Comparison of ENCODE assay signal across 8 cellular contexts in the genomic region with DNA sequence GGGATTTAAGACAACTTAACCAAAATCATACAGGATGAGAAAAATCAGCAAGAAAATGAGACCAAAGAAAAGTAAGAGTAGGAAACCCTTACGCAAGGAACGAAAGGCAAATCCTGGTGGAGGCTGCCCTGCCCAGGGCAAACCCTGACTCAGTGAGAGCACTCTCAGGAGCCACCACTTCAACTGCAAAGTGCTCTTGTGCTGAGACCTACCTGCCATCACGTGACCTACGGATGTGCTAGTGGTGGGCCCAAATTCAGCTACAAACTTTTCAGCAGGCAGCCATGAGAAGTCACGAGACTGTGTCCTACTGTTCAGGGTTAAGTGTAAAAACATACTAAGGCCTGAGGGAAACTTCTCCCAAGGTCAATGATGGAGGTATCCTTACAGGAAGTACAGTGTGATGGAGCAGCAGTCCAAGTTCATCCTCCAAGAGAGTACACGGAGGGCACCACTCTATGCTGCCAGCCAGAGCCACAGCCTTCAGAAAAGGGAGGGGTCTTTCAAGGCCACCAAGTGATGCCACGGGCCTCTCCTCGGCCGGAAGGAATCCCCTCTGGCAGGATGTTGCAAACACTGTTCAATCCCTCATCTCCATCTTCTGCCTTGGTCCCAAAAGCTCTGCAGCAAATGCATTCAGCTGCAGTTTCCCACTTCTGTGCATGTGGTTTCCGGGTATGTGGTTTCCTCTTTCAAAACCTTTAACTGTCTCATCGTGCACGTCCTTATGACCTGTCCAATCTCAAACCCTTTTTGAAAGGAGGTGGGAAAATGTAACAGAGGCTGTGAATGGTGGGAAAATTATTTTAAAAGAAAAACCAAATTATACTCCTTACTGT. TPM values are rescaled to one million over a fixed set of nuclear protein-coding genes. Genes with fewer than 3 reads are reported as not detected.
A peak's percentile ranks its signal among the peaks of the same experiment; 100 is the strongest.
DNase-seq lines count a peak whose midpoint lies in the region; ATAC-seq, FAIRE-seq and TF ChIP-seq lines count a peak whose summit lies in the region.

No MANE protein-coding gene starts in this region.

- peak overlapping the region; percentile 88 for H3K27ac Mint-ChIP-seq in T-helper 2 cell treated with Interferon-gamma antibody and Interleukin-4, amounts not matched to agents 5 μg/mL and 100 μg/mL, for 36 hours

- peaks cover 41% of the 10 kb centered on the region for H3K36me3 Mint-ChIP-seq in T-helper 2 cell treated with Interferon-gamma antibody and Interleukin-4, amounts not matched to agents 5 μg/mL and 100 μg/mL, for 36 hours (ENCODE audit: low read depth)

- CTCF ChIA-PET in A549 (lab: Yijun Ruan, JAX) = interaction anchor here (0.7 to 6.3 kb wide), 8 partner anchors 9 to 235 kb away, joined by 3 to 58 read pairs (median 4); a partner anchor contains a TSS

- no peaks in the 10 kb centered on the region for H3K4me1 ChIP-seq in A549
- H3K4me1 ChIP-seq in prostate gland (replicated peaks) = peaks cover 48% of the 10 kb centered on the region

- peaks cover 83% of the 10 kb centered on the region for H3K4me1 Mint-ChIP-seq in T-helper 2 cell treated with Interferon-gamma antibody and Interleukin-4, amounts not matched to agents 5 μg/mL and 100 μg/mL, for 36 hours (ENCODE audit: low read depth)

- H3K9me3 ChIP-seq in A549 (no peaks in the 10 kb centered on the region), prostate gland (no peaks in the 10 kb centered on the region)

- H3K27me3 ChIP-seq in prostate gland (replicated peaks; ENCODE audit: insufficient read depth) = no peaks in the 10 kb centered on the region

- intact Hi-C loops in prostate gland (cut with DNase I) = no loop called here

- POLR2A ChIA-PET in A549 (lab: Yijun Ruan, JAX) = no interaction called here

- FAIRE-seq in A549 (lab: Jason Lieb, UNC) = peak; percentile 7

- H3K36me3 ChIP-seq in prostate gland = no peaks in the 10 kb centered on the region

- no peak for TF ChIP-seq EP300 in A549 (IDR thresholded peaks at IDR 0.05)

- TF ChIP-seq RAD21 in A549 (conservative IDR thresholded peaks at IDR 0.05 in 1 of 2, IDR thresholded peaks at IDR 0.05 in 1 of 2) = no peak

- H3K4me3 ChIP-seq in A549 = no peak overlapping the region
- no peak overlapping the region for H3K4me3 ChIP-seq in choroid plexus epithelial cell (ENCODE audit: low read depth, low read length)
- H3K4me3 ChIP-seq in prostate gland = no peak overlapping the region

- no peaks in the 10 kb centered on the region for H3K9me3 Mint-ChIP-seq in T-helper 2 cell treated with Interferon-gamma antibody and Interleukin-4, amounts not matched to agents 5 μg/mL and 100 μg/mL, for 36 hours

- 88% methylated on average over 12 of the region's 12 CpGs for WGBS in A549 (ENCODE audit: missing lambda C conversion rate)
- WGBS in prostate gland = 44% methylated on average over 12 of the region's 12 CpGs

- H3K27ac ChIP-seq in A549 = no peak overlapping the region
- H3K27ac ChIP-seq in prostate gland = peak overlapping the region; percentile 49 to 64

- no peak overlapping the region for H3K4me2 ChIP-seq in A549

- peak in 1 of 2 experiments; percentile 30; a peak in 2 of 6 replicates for ATAC-seq in A549
- ATAC-seq in GM18907 (IDR thresholded peaks at IDR 0.05; ENCODE audit: unreplicated experiment) = peak; percentile 72
- peak; percentile 71 for ATAC-seq in HG03159 (IDR thresholded peaks at IDR 0.05; ENCODE audit: unreplicated experiment)

- TF ChIP-seq POLR2A in A549 (IDR thresholded peaks at IDR 0.05; ENCODE audit: low read length) (no peak), prostate gland (IDR thresholded peaks at IDR 0.05) (no peak)

- DNase-seq in A549 (ENCODE audit: low read depth in 1 of 2, low spot score in 1 of 2) = no peak
- peak; percentile 65 for DNase-seq in T-helper 2 cell treated with Interferon-gamma antibody and Interleukin-4, amounts not matched to agents 5 μg/mL and 100 μg/mL, for 36 hours (ENCODE audit: low spot score)
- DNase-seq in choroid plexus epithelial cell (ENCODE audit: low read depth) = peak; percentile 81
- no peak for DNase-seq in prostate gland (ENCODE audit: low spot score)
- DNase-seq in SW480 (ENCODE audit: low spot score) = no peak
- DNase-seq in NCI-H748 treated with DMSO at 0.1 percent for 48 hours (lab: John Stamatoyannopoulos, UW) = no peak

- TF ChIP-seq CTCF in A549 (IDR thresholded peaks at IDR 0.05) (no peak), choroid plexus epithelial cell (conservative IDR thresholded peaks at IDR 0.05; ENCODE audit: low read depth, low read length) (no peak), prostate gland (IDR thresholded peaks at IDR 0.05) (no peak)

- no peaks in the 10 kb centered on the region for H3K27me3 Mint-ChIP-seq in T-helper 2 cell treated with Interferon-gamma antibody and Interleukin-4, amounts not matched to agents 5 μg/mL and 100 μg/mL, for 36 hours (ENCODE audit: low read depth)

- peak overlapping the region; percentile 68 for H3K4me3 Mint-ChIP-seq in T-helper 2 cell treated with Interferon-gamma antibody and Interleukin-4, amounts not matched to agents 5 μg/mL and 100 μg/mL, for 36 hours

TF ChIP-seq in A549, 52 proteins besides CTCF, POLR2A, EP300 and RAD21:
- TF ChIP-seq FOXS1 (CRISPR knock-in tag; IDR thresholded peaks at IDR 0.05) (no peak), CEBPB (IDR thresholded peaks at IDR 0.05) (no peak), CHD2 (IDR thresholded peaks at IDR 0.05; ENCODE audit: low read length, partially characterized antibody) (no peak), MYC (IDR thresholded peaks at IDR 0.05; ENCODE audit: borderline replicate concordance, low read length) (no peak), TP53 (CRISPR knock-in tag; IDR thresholded peaks at IDR 0.05) (no peak), ESRRA (IDR thresholded peaks at IDR 0.05; ENCODE audit: borderline replicate concordance, low read length) (no peak), JUNB (IDR thresholded peaks at IDR 0.05) (no peak), RARB (CRISPR knock-in tag; IDR thresholded peaks at IDR 0.05) (no peak), FOSL2 (IDR thresholded peaks at IDR 0.05) (no peak), FOSL2 (CRISPR knock-in tag; IDR thresholded peaks at IDR 0.05) (no peak), HEYL (CRISPR knock-in tag; IDR thresholded peaks at IDR 0.05) (no peak), KDM1A (IDR thresholded peaks at IDR 0.05; ENCODE audit: low read depth) (no peak), JUN (IDR thresholded peaks at IDR 0.05) (no peak), BHLHE40 (IDR thresholded peaks at IDR 0.05; ENCODE audit: low read depth, low read length) (no peak)
TF ChIP-seq in A549: peak in this region for 0.

RNA-seq across cellular contexts. Expression of a gene that starts 9.5 kb away (rescaled TPM):
- 27.9 and 28.1 TPM in 2 replicates for polyA plus RNA-seq in A549 (2011; rRNA removed)
- 11.2 and 13.5 TPM in 2 replicates for polyA plus RNA-seq in A549 (2012; cell fraction: cytosol; rRNA removed)
- polyA plus RNA-seq in A549 (2012; cell fraction: nucleus; rRNA removed) = 4.6 and 8.0 TPM in 2 replicates
- 16.0 to 17.7 TPM (median 17.4 TPM) in 3 replicates for polyA plus RNA-seq in A549 (2017; fragmentation: RNase III; extraction: RNeasy Plus Mini Kit Qiagen cat#74134 plus additional on column Dnase treatment)
- polyA minus RNA-seq in A549 (2011; rRNA and poly(A)+ RNA removed) = 22.0 and 23.6 TPM in 2 replicates
- 10 to 100 TPM; 30.4 to 46.4 TPM for total RNA-seq in prostate gland

RNA-seq across cellular contexts. Expression of a gene that starts 34.9 kb away (rescaled TPM):
- polyA plus RNA-seq in A549 (2011; rRNA removed) (128 and 184 TPM in 2 replicates), A549 (2017; fragmentation: RNase III; extraction: RNeasy Plus Mini Kit Qiagen cat#74134 plus additional on column Dnase treatment) (90.2 to 97.9 TPM (median 93.9 TPM) in 3 replicates)
- polyA plus RNA-seq in A549 (2012; cell fraction: cytosol; rRNA removed) = 111 and 113 TPM in 2 replicates
- polyA plus RNA-seq in A549 (2012; cell fraction: nucleus; rRNA removed) = 79.1 and 85.8 TPM in 2 replicates
- 43.3 and 43.9 TPM in 2 replicates for polyA minus RNA-seq in A549 (2011; rRNA and poly(A)+ RNA removed)
- total RNA-seq in prostate gland = 100 to 1,000 TPM in 1 of 2 donors, 10 to 100 TPM in 1; 66.9 to 100 TPM

RNA-seq across cellular contexts. Expression of a gene that starts 52.7 kb away (rescaled TPM):
- polyA plus RNA-seq in A549 (2011; rRNA removed) (127 and 177 TPM in 2 replicates), A549 (2017; fragmentation: RNase III; extraction: RNeasy Plus Mini Kit Qiagen cat#74134 plus additional on column Dnase treatment) (137 to 142 TPM (median 140 TPM) in 3 replicates)
- 108 and 131 TPM in 2 replicates for polyA plus RNA-seq in A549 (2012; cell fraction: cytosol; rRNA removed)
- polyA plus RNA-seq in A549 (2012; cell fraction: nucleus; rRNA removed) = 70.6 and 116 TPM in 2 replicates
- 23.9 and 24.0 TPM in 2 replicates for polyA minus RNA-seq in A549 (2011; rRNA and poly(A)+ RNA removed)
- 10 to 100 TPM; 23.6 to 55.3 TPM for total RNA-seq in prostate gland

Comparison
In these comparisons a context has a peak if more than half of its experiments do, and no peak if none do; other contexts are left out.
1. DNase-seq: peak in T-helper 2 cell treated with Interferon-gamma antibody and Interleukin-4, amounts not matched to agents 5 μg/mL and 100 μg/mL, for 36 hours (single experiment) and choroid plexus epithelial cell (single experiment); none in A549 (0 of 2), prostate gland (single experiment), SW480 (single experiment) and NCI-H748 treated with DMSO at 0.1 percent for 48 hours (single experiment).
2. H3K27ac ChIP-seq: peak in prostate gland (2 of 2); none in A549 (0 of 2).